Comparison of ENCODE assay signal across 21 cellular contexts in genomic region chr1:41385398-41386189, GRCh38. TPM values are rescaled to one million over a fixed set of nuclear protein-coding genes. Genes with fewer than 3 reads are reported as not detected.
"Had no signal": no experiment of that assay in that cellular context is flagged by ENCODE, and none has a peak within 500 bp of the region (broad histone marks: within the 10 kb centered on the region; RNA-seq: fewer than 3 reads in every experiment).

No MANE protein-coding gene starts in this region.

- H3K4me3 Mint-ChIP-seq: activated CD4-positive, alpha-beta T cell treated with anti-CD3 and anti-CD28 coated beads, Interleukin-2, amount 10 ng/mL, durations not matched to agents 24 days and 14 days; activated naive CD4-positive, alpha-beta T cell treated with anti-CD3 and anti-CD28 coated beads, Interleukin-2, amount 50 U/mL, for 24 hours; endodermal cell; immature natural killer cell; nephron progenitor cell; T-cell had no signal

- H3K36me3 Mint-ChIP-seq: activated naive CD4-positive, alpha-beta T cell treated with anti-CD3 and anti-CD28 coated beads, Interleukin-2, amount 50 U/mL, for 24 hours; immature natural killer cell; T-cell had no signal

- H3K9me3 Mint-ChIP-seq: activated CD4-positive, alpha-beta T cell treated with anti-CD3 and anti-CD28 coated beads, Interleukin-2, amount 10 ng/mL, durations not matched to agents 24 days and 14 days; activated naive CD4-positive, alpha-beta T cell treated with anti-CD3 and anti-CD28 coated beads, Interleukin-2, amount 50 U/mL, for 24 hours; endodermal cell; immature natural killer cell; nephron progenitor cell; T-cell had no signal

- DNase-seq: activated CD4-positive, alpha-beta T cell treated with anti-CD3 and anti-CD28 coated beads, Interleukin-2, amount 10 ng/mL, durations not matched to agents 24 days and 14 days; activated CD8-positive, alpha-beta memory T cell treated with anti-CD3 and anti-CD28 coated beads for 24 hours; amniotic stem cell; cerebellar nuclear complex; dermis blood vessel endothelial cell; endodermal cell; immature natural killer cell; left cardiac atrium; nephron progenitor cell; psoas muscle; stimulated activated CD4-positive, alpha-beta T cell treated with anti-CD3 and anti-CD28 coated beads, Interleukin-12 subunit alpha, Interleukin-12 subunit beta, amount 100 ng/mL, for 4 hours; stimulated activated naive CD4-positive, alpha-beta T cell; substantia nigra; T-cell; T1000; transverse colon had no signal

- ATAC-seq: body of pancreas, esophagus mucosa, left cardiac atrium, psoas muscle, T-cell had no signal

- H3K27ac Mint-ChIP-seq: activated CD4-positive, alpha-beta T cell treated with anti-CD3 and anti-CD28 coated beads, Interleukin-2, amount 10 ng/mL, durations not matched to agents 24 days and 14 days; activated naive CD4-positive, alpha-beta T cell treated with anti-CD3 and anti-CD28 coated beads, Interleukin-2, amount 50 U/mL, for 24 hours; endodermal cell; immature natural killer cell had no signal

RNA-seq across cellular contexts. Expression of gene FOXO6, which starts 24.4 kb away (rescaled TPM):
- total RNA-seq: activated CD4-positive, alpha-beta T cell treated with anti-CD3 and anti-CD28 coated beads, Interleukin-2, amount 10 ng/mL, durations not matched to agents 24 days and 14 days; dermis blood vessel endothelial cell; esophagus mucosa; fibroblast of villous mesenchyme; osteoblast had no signal
